17 cellular contexts compared by ENCODE assay signal in the genomic region with DNA sequence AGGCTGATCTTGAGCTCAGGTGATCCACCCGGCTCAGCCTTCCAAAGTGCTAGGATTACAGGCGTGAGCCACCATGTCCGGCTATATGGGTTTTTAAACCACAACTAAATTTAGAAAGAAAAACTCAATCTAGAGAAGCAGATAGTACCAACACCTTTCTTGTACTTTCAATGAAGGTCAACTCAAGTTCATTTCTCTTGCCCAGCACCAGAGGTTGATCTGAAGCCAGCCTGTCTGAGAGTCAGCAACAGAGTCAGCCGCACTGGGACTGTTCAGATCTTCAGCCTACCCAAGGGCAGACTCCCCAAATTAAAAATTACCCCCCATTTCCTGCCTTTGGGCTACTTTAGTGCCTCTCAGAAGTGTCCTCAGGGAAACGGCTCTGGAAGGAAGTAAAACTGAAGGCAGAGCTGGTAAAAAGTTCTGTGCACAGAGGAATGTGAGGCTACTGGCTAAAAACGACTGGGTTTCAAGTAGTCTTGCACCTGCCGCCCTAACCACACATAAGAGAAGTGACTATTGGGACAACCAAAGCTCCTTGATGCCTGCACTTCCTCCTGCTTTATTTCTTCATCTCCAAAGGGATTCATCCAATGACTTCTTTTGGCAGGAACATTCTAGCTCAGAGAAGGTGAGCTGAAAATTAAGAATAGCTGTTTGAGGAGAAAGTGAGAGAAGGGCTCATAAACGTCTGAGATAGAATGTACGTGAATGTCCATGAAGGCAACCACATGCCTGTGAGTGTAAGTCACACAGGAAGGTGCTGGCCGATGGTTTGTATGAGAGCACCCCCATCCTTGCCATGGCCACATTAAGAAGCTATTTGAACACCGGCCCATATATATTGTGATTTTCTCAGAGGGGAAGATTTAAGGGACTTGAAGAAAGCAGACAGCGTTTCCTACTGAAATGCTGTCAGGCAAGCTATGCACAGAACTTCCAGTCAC.
A peak's percentile ranks its signal among the peaks of the same experiment; 100 is the strongest.
DNase-seq lines count a peak whose midpoint lies in the region; ATAC-seq, FAIRE-seq and TF ChIP-seq lines count a peak whose summit lies in the region.
"Had no signal": no experiment of that assay in that cellular context is flagged by ENCODE, and none has a peak within 500 bp of the region (broad histone marks: within the 10 kb centered on the region; RNA-seq: fewer than 3 reads in every experiment).

No MANE protein-coding gene starts in this region.

- POLR2A ChIA-PET in activated CD8-positive, alpha-beta T cell treated with anti-CD3 and anti-CD28 coated beads for 36 hours (lab: Charles Lee): no interaction called here
- POLR2A ChIA-PET in CD4-positive, alpha-beta memory T cell (lab: Charles Lee; ENCODE audit: partially characterized antibody): no interaction called here

- CTCF ChIA-PET in activated CD8-positive, alpha-beta T cell treated with anti-CD3 and anti-CD28 coated beads for 36 hours (lab: Charles Lee): interaction anchor here (1.0 to 3.0 kb wide), 5 partner anchors 11 to 499 kb away, joined by 3 to 8 read pairs (median 4); no protein-coding TSS in a partner anchor
- CTCF ChIA-PET in CD4-positive, alpha-beta memory T cell (lab: Charles Lee; ENCODE audit: partially characterized antibody): interaction anchor here (0.7 to 3.5 kb wide), 3 partner anchors 11 to 509 kb away, joined by 3 to 26 read pairs (median 3); no protein-coding TSS in a partner anchor

- H3K4me3 Mint-ChIP-seq in activated CD8-positive, alpha-beta T cell treated with anti-CD3 and anti-CD28 coated beads for 36 hours: no peak overlapping the region
- no peak overlapping the region for H3K4me3 Mint-ChIP-seq in CD4-positive, alpha-beta memory T cell
- H3K4me3 Mint-ChIP-seq: CD14-positive monocyte; CD8-positive, alpha-beta memory T cell; GM23338 had no signal

- peak; percentile 32 for FAIRE-seq in urothelium cell line (lab: Jason Lieb, UNC)
- FAIRE-seq: A204.1 had no signal

- H3K4me1 ChIP-seq in CD4-positive, alpha-beta memory T cell (ENCODE audit: insufficient read depth, low read length): no peaks in the 10 kb centered on the region
- H3K4me1 ChIP-seq: BE2C had no signal

- no peaks in the 10 kb centered on the region for H3K27me3 ChIP-seq in CD4-positive, alpha-beta memory T cell (ENCODE audit: insufficient read depth, low read length)
- H3K27me3 ChIP-seq: BE2C had no signal

- H3K4me1 Mint-ChIP-seq in activated CD8-positive, alpha-beta T cell treated with anti-CD3 and anti-CD28 coated beads for 36 hours (ENCODE audit: low read depth): no peaks in the 10 kb centered on the region
- no peaks in the 10 kb centered on the region for H3K4me1 Mint-ChIP-seq in CD4-positive, alpha-beta memory T cell
- H3K4me1 Mint-ChIP-seq: CD14-positive monocyte; CD8-positive, alpha-beta memory T cell had no signal

- H3K27ac ChIP-seq in CD4-positive, alpha-beta memory T cell (ENCODE audit: low read depth, low read length): no peak overlapping the region

- H3K36me3 Mint-ChIP-seq in activated CD8-positive, alpha-beta T cell treated with anti-CD3 and anti-CD28 coated beads for 36 hours (ENCODE audit: low read depth): no peaks in the 10 kb centered on the region
- H3K36me3 Mint-ChIP-seq in CD4-positive, alpha-beta memory T cell: no peaks in the 10 kb centered on the region
- H3K36me3 Mint-ChIP-seq: IgD-negative memory B cell had no signal

- H3K9me3 Mint-ChIP-seq in activated CD8-positive, alpha-beta T cell treated with anti-CD3 and anti-CD28 coated beads for 36 hours: no peaks in the 10 kb centered on the region
- H3K9me3 Mint-ChIP-seq in CD4-positive, alpha-beta memory T cell: no peaks in the 10 kb centered on the region
- H3K9me3 Mint-ChIP-seq: CD8-positive, alpha-beta memory T cell; GM23338; IgD-negative memory B cell had no signal

- peak; percentile 12 for DNase-seq in GM12865 (ENCODE audit: low read depth)
- DNase-seq in RPMI8226: peak; percentile 75
- DNase-seq in urothelium cell line (ENCODE audit: low spot score): no peak
- DNase-seq in activated effector memory CD4-positive, alpha-beta T cell treated with anti-CD3 and anti-CD28 coated beads, Interleukin-2, amount 50 U/mL, for 16 hours: no peak
- DNase-seq in activated CD8-positive, alpha-beta T cell treated with anti-CD3 and anti-CD28 coated beads for 36 hours: no peak
- no peak for DNase-seq in CD4-positive, alpha-beta memory T cell
- DNase-seq: BE2C; Caco-2; CD8-positive, alpha-beta memory T cell; DND-41; GDM1; H7 had no signal

- H3K27me3 Mint-ChIP-seq in activated CD8-positive, alpha-beta T cell treated with anti-CD3 and anti-CD28 coated beads for 36 hours: no peaks in the 10 kb centered on the region
- peaks cover 0 to 2% of the 10 kb centered on the region in 2 donors for H3K27me3 Mint-ChIP-seq in CD4-positive, alpha-beta memory T cell
- H3K27me3 Mint-ChIP-seq: CD8-positive, alpha-beta memory T cell had no signal

- H3K4me3 ChIP-seq in GM12865 (ENCODE audit: low read depth, low read length): no peak overlapping the region
- no peak overlapping the region for H3K4me3 ChIP-seq in CD4-positive, alpha-beta memory T cell (ENCODE audit: low read length in 2 of 2)
- H3K4me3 ChIP-seq: GM23338 had no signal

- ATAC-seq in HG03175 (IDR thresholded peaks at IDR 0.05; ENCODE audit: unreplicated experiment): peak; percentile 27
- ATAC-seq in activated CD8-positive, alpha-beta T cell treated with anti-CD3 and anti-CD28 coated beads for 36 hours: no peak
- ATAC-seq: GM23338 had no signal

- no peaks in the 10 kb centered on the region for H3K36me3 ChIP-seq in CD4-positive, alpha-beta memory T cell (ENCODE audit: insufficient read depth, low read length)
- H3K36me3 ChIP-seq: BE2C had no signal

- no peak overlapping the region for H3K27ac Mint-ChIP-seq in activated CD8-positive, alpha-beta T cell treated with anti-CD3 and anti-CD28 coated beads for 36 hours
- H3K27ac Mint-ChIP-seq in CD4-positive, alpha-beta memory T cell: no peak overlapping the region
- H3K27ac Mint-ChIP-seq: GM23338, IgD-negative memory B cell had no signal

- no peak for TF ChIP-seq CTCF in GM12865 (IDR thresholded peaks at IDR 0.05; ENCODE audit: insufficient read depth, low read depth, low read length, missing control alignments)
- no peak for TF ChIP-seq CTCF in activated CD8-positive, alpha-beta T cell treated with anti-CD3 and anti-CD28 coated beads for 36 hours (IDR thresholded peaks at IDR 0.05)

- intact Hi-C loops in activated CD8-positive, alpha-beta T cell treated with anti-CD3 and anti-CD28 coated beads for 36 hours (cut with micrococcal nuclease): no loop called here
- intact Hi-C loops in CD4-positive, alpha-beta memory T cell (cut with micrococcal nuclease): no loop called here

- no peaks in the 10 kb centered on the region for H3K9me3 ChIP-seq in CD4-positive, alpha-beta memory T cell (ENCODE audit: control insufficient read depth in 1 of 2, low read length in 2 of 2)
- H3K9me3 ChIP-seq: BE2C, Caco-2 had no signal

Comparison
In these comparisons a context has a peak if more than half of its experiments do, and no peak if none do; other contexts are left out.
1. DNase-seq: peak in GM12865 (single experiment) and RPMI8226 (single experiment); none in urothelium cell line (single experiment), activated effector memory CD4-positive, alpha-beta T cell treated with anti-CD3 and anti-CD28 coated beads, Interleukin-2, amount 50 U/mL, for 16 hours (single experiment), activated CD8-positive, alpha-beta T cell treated with anti-CD3 and anti-CD28 coated beads for 36 hours (single experiment) and CD4-positive, alpha-beta memory T cell (0 of 5).